In the genomic region with DNA sequence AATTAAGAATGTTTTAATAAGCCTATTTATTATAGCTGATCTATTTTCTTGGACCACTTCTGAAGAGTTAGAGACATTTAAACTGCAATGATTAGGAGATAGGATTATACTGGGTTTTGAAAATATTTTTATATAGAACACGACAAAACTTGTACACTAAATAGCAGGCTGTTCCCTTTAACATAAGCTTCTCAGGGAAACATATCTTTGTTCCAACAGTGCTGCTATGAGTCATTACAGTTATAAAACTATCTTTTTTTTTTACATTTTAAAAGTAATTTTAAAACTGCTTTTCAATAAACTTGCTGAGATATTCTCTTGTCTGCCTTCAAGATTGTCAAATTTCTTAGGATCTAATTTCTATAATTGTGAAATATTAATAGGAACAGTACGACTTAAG, we compare ENCODE assay signal across 19 cellular contexts.
DNase-seq lines count a peak whose midpoint lies in the region; ATAC-seq, FAIRE-seq and TF ChIP-seq lines count a peak whose summit lies in the region.
"Had no signal": no experiment of that assay in that cellular context is flagged by ENCODE, and none has a peak within 500 bp of the region (broad histone marks: within the 10 kb centered on the region; RNA-seq: fewer than 3 reads in every experiment).

No MANE protein-coding gene starts in this region.

- no peak overlapping the region for H2BK5ac ChIP-seq in H9 (ENCODE audit: insufficient read length, low read length)

- BruUV-seq in Panc1 (replicated peaks; lab: Mats Ljungman, UMichigan) = no TSS peak

- H2BK12ac ChIP-seq in H9 (ENCODE audit: insufficient read length, low read depth, low read length) = no peak overlapping the region

- no peak overlapping the region for H4K8ac ChIP-seq in H9 (replicated peaks; ENCODE audit: insufficient read length, low read depth, low read length)

- intact Hi-C loops in Panc1 (cut with micrococcal nuclease; ENCODE audit: unreplicated experiment) = no loop called here
- intact Hi-C loops in tibial artery (cut with DNase I; ENCODE audit: low total_unique reads) = no loop called here

- H2BK120ac ChIP-seq in H9 (ENCODE audit: low read depth, low read length, poor library complexity, severe bottlenecking) = no peak overlapping the region

- no peak for ATAC-seq in Panc1
- ATAC-seq: CD8-positive, alpha-beta T cell had no signal

- H3K4me1 ChIP-seq in H9 (ENCODE audit: insufficient read depth, low read length) = peaks cover 3% of the 10 kb centered on the region; the same call in 1 of the 2 replicates
- peaks cover 9% of the 10 kb centered on the region for H3K4me1 ChIP-seq in Panc1 (ENCODE audit: control insufficient read depth, insufficient read depth, low read length)
- H3K4me1 ChIP-seq in tibial artery = no peaks in the 10 kb centered on the region

- H2AFZ ChIP-seq in H9 (ENCODE audit: low read length) = no peak overlapping the region

- no peak overlapping the region for H3T11ph ChIP-seq in H9 (ENCODE audit: low read length)

- no peaks in the 10 kb centered on the region for H3K36me3 ChIP-seq in Panc1 (ENCODE audit: control insufficient read depth, insufficient read depth, low read length)
- peaks cover 0 to 8% (median 7%) of the 10 kb centered on the region in 3 donors for H3K36me3 ChIP-seq in tibial artery

- no peak overlapping the region for H3K14ac ChIP-seq in H9 (ENCODE audit: insufficient read depth, low read length)

- no peak overlapping the region for H3K27ac ChIP-seq in H9 (ENCODE audit: insufficient read length, low read depth, low read length)
- H3K27ac ChIP-seq in Panc1 (ENCODE audit: low read length) = peak overlapping the region; percentile 90; the same call in 1 of the 2 replicates
- H3K27ac ChIP-seq in tibial artery = no peak overlapping the region

- H3K18ac ChIP-seq in H9 (ENCODE audit: insufficient read length, low read depth, low read length) = no peak overlapping the region

- in situ Hi-C loops in Panc1 (cut with HindIII; ENCODE audit: low pct_unique_long_range_greater_than_20kb, low sequenced_read_pairs) = no loop called here

- no peaks in the 10 kb centered on the region for H3K23me2 ChIP-seq in H9 (ENCODE audit: insufficient read length, low read depth, low read length, poor library complexity, severe bottlenecking)

- no CpG with 5 or more reads among the region's 2 CpGs for WGBS in H9 (ENCODE audit: extremely low coverage, insufficient read length, low lambda C conversion rate)

- no peak overlapping the region for H3K9ac ChIP-seq in H9 (ENCODE audit: extremely low read depth, insufficient read length, low read length)

- H3K9me3 Mint-ChIP-seq in H9 = no peaks in the 10 kb centered on the region
- H3K9me3 Mint-ChIP-seq: CD8-positive, alpha-beta T cell; IgD-negative memory B cell had no signal

- no peak for FAIRE-seq in GM12892 (lab: Jason Lieb, UNC)
- FAIRE-seq: D721Med, G401.6 had no signal

- no peak overlapping the region for H3K4me3 ChIP-seq in Panc1 (ENCODE audit: low read depth in 2 of 2, low read length in 2 of 2)
- no peak overlapping the region for H3K4me3 ChIP-seq in fibroblast of the aortic adventitia (ENCODE audit: low read depth, low read length)
- no peak overlapping the region for H3K4me3 ChIP-seq in tibial artery

- no peak overlapping the region for H3K4me3 Mint-ChIP-seq in H9
- H3K4me3 Mint-ChIP-seq: CD14-positive monocyte; CD8-positive, alpha-beta T cell; IgD-negative memory B cell had no signal

- no peak overlapping the region for H2BK15ac ChIP-seq in H9 (ENCODE audit: low read depth, low read length)

- H3K27me3 ChIP-seq in H9 (ENCODE audit: insufficient read depth, low read length) (no peaks in the 10 kb centered on the region), Panc1 (ENCODE audit: control insufficient read depth, insufficient read depth, low read length) (no peaks in the 10 kb centered on the region), tibial artery (no peaks in the 10 kb centered on the region)

- POLR2A ChIA-PET in Panc1 (lab: Charles Lee) = no interaction called here

- no peak overlapping the region for H3K4me2 ChIP-seq in H9 (ENCODE audit: insufficient read depth, insufficient read length, low read length)

- no peak overlapping the region for H2BK20ac ChIP-seq in H9 (ENCODE audit: low read depth, low read length, poor library complexity, severe bottlenecking)

- H3K27me3 Mint-ChIP-seq in H9 (ENCODE audit: low read depth) = no peaks in the 10 kb centered on the region
- H3K27me3 Mint-ChIP-seq: IgD-negative memory B cell had no signal

- no peaks in the 10 kb centered on the region for H4K20me1 ChIP-seq in H9 (ENCODE audit: control insufficient read depth, insufficient read depth, insufficient read length)

- no peaks in the 10 kb centered on the region for H3K79me1 ChIP-seq in H9 (ENCODE audit: insufficient read depth, low read depth, low read length, poor library complexity, severe bottlenecking)

- TF ChIP-seq POLR2A in GM12892 (IDR thresholded peaks at IDR 0.05; ENCODE audit: low read depth, low read length) = no peak

- peaks cover 37 to 39% of the 10 kb centered on the region in 2 experiments for H3K4me1 Mint-ChIP-seq in H9
- H3K4me1 Mint-ChIP-seq: CD14-positive monocyte, IgD-negative memory B cell had no signal

- peaks cover 0 to 3% (median 0%) of the 10 kb centered on the region in 3 experiments; a peak in 3 of 7 replicates for H3K36me3 Mint-ChIP-seq in H9 (ENCODE audit: insufficient read depth in 1 of 3, low read depth in 3 of 3)
- H3K36me3 Mint-ChIP-seq: CD14-positive monocyte; CD8-positive, alpha-beta T cell; IgD-negative memory B cell had no signal

- peak overlapping the region in 2 of 3 experiments; percentile 66 to 79; a peak in 2 of 7 replicates for H3K27ac Mint-ChIP-seq in H9
- H3K27ac Mint-ChIP-seq: CD14-positive monocyte; CD8-positive, alpha-beta T cell; IgD-negative memory B cell had no signal

- no peak overlapping the region for H3K56ac ChIP-seq in H9 (ENCODE audit: insufficient read length, low read depth, low read length)

- no peak overlapping the region for H4K5ac ChIP-seq in H9 (ENCODE audit: insufficient read length, low read depth, low read length)

- no peaks in the 10 kb centered on the region for H3K9me3 ChIP-seq in H9 (ENCODE audit: control insufficient read depth, low read depth, low read length)
- no peaks in the 10 kb centered on the region for H3K9me3 ChIP-seq in Panc1 (ENCODE audit: control insufficient read depth, insufficient read depth, low read depth, low read length)
- H3K9me3 ChIP-seq in tibial artery = no peaks in the 10 kb centered on the region

- CTCF ChIA-PET in Panc1 (lab: Charles Lee) = no interaction called here

- TF ChIP-seq CTCF in H9 (conservative IDR thresholded peaks at IDR 0.05) (no peak), Panc1 (IDR thresholded peaks at IDR 0.05) (no peak), fibroblast of the aortic adventitia (IDR thresholded peaks at IDR 0.05; ENCODE audit: insufficient read depth, low read length) (no peak), tibial artery (IDR thresholded peaks at IDR 0.05) (no peak)

- H4K91ac ChIP-seq in H9 (ENCODE audit: insufficient read length, low read depth, low read length) = no peak overlapping the region

- no peak overlapping the region for H3K23ac ChIP-seq in H9 (ENCODE audit: insufficient read length, low read depth, low read length)

- no peaks in the 10 kb centered on the region for H3K79me2 ChIP-seq in H9 (ENCODE audit: insufficient read depth, low read length)

- no peak overlapping the region for H2AK5ac ChIP-seq in H9 (ENCODE audit: insufficient read length, low read length)

- no peak overlapping the region for H3K4ac ChIP-seq in H9 (ENCODE audit: low read depth, low read length)

- no peak for DNase-seq in H9
- DNase-seq in Panc1 (ENCODE audit: low read depth, low spot score) = no peak
- DNase-seq in fibroblast of the aortic adventitia (ENCODE audit: low read depth) = peak; percentile 20
- no peak for DNase-seq in tibial artery
- DNase-seq in activated CD4-positive, alpha-beta T cell treated with anti-CD3 and anti-CD28 coated beads, Interleukin-2, amount 50 U/mL, for 4 hours = no peak
- no peak for DNase-seq in GM12892 (ENCODE audit: insufficient read length)
- no peak for DNase-seq in activated T-cell treated with anti-CD3 and anti-CD28 coated beads for 4 hours
- DNase-seq: CD8-positive, alpha-beta T cell; COR-L47; DMS153; DMS79 treated with DMSO at 0.1 percent for 48 hours; EL; GOT3; HCEC 1CT; KG1 had no signal
